ENCODE assay signal across 8 cellular contexts in genomic region chr9:129459550-129460322, GRCh38.
DNase-seq lines count a peak whose midpoint lies in the region; ATAC-seq and TF ChIP-seq lines count a peak whose summit lies in the region.

No MANE protein-coding gene starts in this region.

- peaks cover 11% of the 10 kb centered on the region for H3K27me3 Mint-ChIP-seq in neural progenitor cell (ENCODE audit: insufficient read depth, low read depth)

- peaks cover 39% of the 10 kb centered on the region for H3K4me1 ChIP-seq in NT2/D1 (ENCODE audit: insufficient read depth, insufficient read length)
- peaks cover 40% of the 10 kb centered on the region for H3K4me1 ChIP-seq in neural progenitor cell

- H3K27ac Mint-ChIP-seq in neural progenitor cell, result no peak overlapping the region

- H3K4me2 ChIP-seq in neural progenitor cell, result peak overlapping the region; percentile 65

- H3K36me3 Mint-ChIP-seq in neural progenitor cell, result no peaks in the 10 kb centered on the region

- H3K9me3 Mint-ChIP-seq in neural progenitor cell, result no peaks in the 10 kb centered on the region

- no peaks in the 10 kb centered on the region for H4K20me1 ChIP-seq in neural progenitor cell (ENCODE audit: low read depth)

- H3K79me2 ChIP-seq in neural progenitor cell (ENCODE audit: low read depth), result no peaks in the 10 kb centered on the region

- DNase-seq in AG09309 (ENCODE audit: low read depth), result no peak
- DNase-seq in NT2/D1 (ENCODE audit: low read depth, low spot score), result no peak
- DNase-seq in neural progenitor cell (ENCODE audit: low spot score), result no peak
- no peak for DNase-seq in GM19240 (ENCODE audit: insufficient read length, low spot score)
- DNase-seq in 8988T, result no peak

- peaks cover 3% of the 10 kb centered on the region for H3K27me3 ChIP-seq in NT2/D1 (ENCODE audit: insufficient read depth, insufficient read length)
- no peaks in the 10 kb centered on the region for H3K27me3 ChIP-seq in neural progenitor cell

- peaks cover 70% of the 10 kb centered on the region for H3K4me1 Mint-ChIP-seq in neural progenitor cell

- H3K27ac ChIP-seq in cingulate gyrus (ENCODE audit: low read depth, low read length) (peak overlapping the region; percentile 92), neural progenitor cell (no peak overlapping the region)

- ATAC-seq in HG03571 (IDR thresholded peaks at IDR 0.05; ENCODE audit: unreplicated experiment) (no peak), HG02981 (IDR thresholded peaks at IDR 0.05; ENCODE audit: unreplicated experiment) (no peak)

- H3K9me3 ChIP-seq in NT2/D1 (ENCODE audit: insufficient read depth, low read length) (no peaks in the 10 kb centered on the region), neural progenitor cell (ENCODE audit: low read depth) (no peaks in the 10 kb centered on the region)

- TF ChIP-seq CTCF in AG09309 (IDR thresholded peaks at IDR 0.05; ENCODE audit: control insufficient read depth, insufficient read depth, low read depth, low read length, missing control alignments) (no peak), neural progenitor cell (IDR thresholded peaks at IDR 0.05) (no peak)

- peak overlapping the region; percentile 48 for H3K4me3 Mint-ChIP-seq in neural progenitor cell

- peak overlapping the region; percentile 11; the same call in 1 of the 2 replicates for H3K4me3 ChIP-seq in AG09309 (ENCODE audit: control insufficient read depth, low read depth, low read length)
- H3K4me3 ChIP-seq in NT2/D1 (ENCODE audit: insufficient read length, low read depth), result peak overlapping the region; percentile 17
- H3K4me3 ChIP-seq in neural progenitor cell, result no peak overlapping the region

- H3F3A ChIP-seq in neural progenitor cell (ENCODE audit: low read depth), result peaks cover 16% of the 10 kb centered on the region

- H3K36me3 ChIP-seq in NT2/D1 (ENCODE audit: insufficient read depth, insufficient read length, low read length) (no peaks in the 10 kb centered on the region), neural progenitor cell (no peaks in the 10 kb centered on the region)

- no peak overlapping the region for H2AFZ ChIP-seq in neural progenitor cell (replicated peaks)

- H3K9ac ChIP-seq in NT2/D1 (ENCODE audit: insufficient read length, low read depth) (peak overlapping the region; percentile 78), neural progenitor cell (no peak overlapping the region)
